In the genomic region with DNA sequence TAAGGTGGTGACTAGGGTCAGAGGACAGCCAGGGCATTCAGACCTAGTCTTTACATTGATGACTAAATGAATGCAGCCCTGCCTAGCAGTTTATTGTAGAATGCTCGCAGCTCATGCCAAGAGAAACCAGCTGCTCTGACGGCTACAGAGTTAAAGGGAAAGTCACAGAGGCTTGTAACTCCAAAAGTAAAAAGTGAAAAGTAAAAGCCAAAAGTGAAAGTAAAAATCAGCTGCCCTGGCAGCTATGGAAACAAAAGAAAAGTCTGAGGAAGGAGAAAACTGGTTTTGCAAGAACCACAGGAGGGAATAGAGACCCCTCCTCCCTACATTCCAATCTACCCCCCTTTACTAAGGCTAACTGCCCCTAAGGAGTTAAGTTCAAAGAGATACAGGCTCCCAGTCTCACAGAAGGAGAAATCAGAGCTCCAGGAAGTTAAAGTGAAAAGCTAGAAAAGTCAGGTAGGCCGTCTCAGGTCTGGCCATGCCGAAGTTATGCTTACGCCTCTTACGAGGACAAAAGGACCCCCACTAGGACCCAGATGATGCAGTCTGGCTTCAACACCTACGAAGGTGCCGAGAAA, we compare ENCODE assay signal across 8 cellular contexts. TPM values are rescaled to one million over a fixed set of nuclear protein-coding genes. Genes with fewer than 3 reads are reported as not detected.
A peak's percentile ranks its signal among the peaks of the same experiment; 100 is the strongest.
DNase-seq lines count a peak whose midpoint lies in the region; ATAC-seq and TF ChIP-seq lines count a peak whose summit lies in the region.

No MANE protein-coding gene starts in this region.

- H3K4me3 ChIP-seq in lung = no peak overlapping the region
- peak overlapping the region; percentile 46 for H3K4me3 ChIP-seq in upper lobe of right lung

- intact Hi-C loops in upper lobe of right lung (cut with DNase I) = no loop called here

- CTCF ChIA-PET in activated naive CD4-positive, alpha-beta T cell treated with anti-CD3 and anti-CD28 coated beads, Interleukin-2, amount 10 ng/mL, durations not matched to agents 7 days and 5 days (lab: Charles Lee) = interaction anchor here (2.5 kb wide), 1 partner anchor 117 kb away, joined by 6 read pairs; no protein-coding TSS in a partner anchor

- WGBS in lung, 2 donors = 6 to 29% methylated on average over 8 of the region's 8 CpGs

- H3K4me1 Mint-ChIP-seq in activated naive CD4-positive, alpha-beta T cell treated with anti-CD3 and anti-CD28 coated beads, Interleukin-2, amount 10 ng/mL, durations not matched to agents 7 days and 5 days = peaks cover 27% of the 10 kb centered on the region
- H3K4me1 Mint-ChIP-seq in chondrocyte (ENCODE audit: low read depth) = peaks cover 16% of the 10 kb centered on the region

- no peaks in the 10 kb centered on the region for H3K36me3 Mint-ChIP-seq in activated naive CD4-positive, alpha-beta T cell treated with anti-CD3 and anti-CD28 coated beads, Interleukin-2, amount 10 ng/mL, durations not matched to agents 7 days and 5 days
- no peaks in the 10 kb centered on the region for H3K36me3 Mint-ChIP-seq in chondrocyte (ENCODE audit: low read depth)

- peaks cover 0 to 2% of the 10 kb centered on the region in 2 donors for H3K4me1 ChIP-seq in lung (ENCODE audit: control insufficient read depth in 2 of 2, insufficient read depth in 2 of 2, low read length in 2 of 2)
- H3K4me1 ChIP-seq in upper lobe of right lung = no peaks in the 10 kb centered on the region

- peaks cover 7% of the 10 kb centered on the region for H3K27me3 Mint-ChIP-seq in activated naive CD4-positive, alpha-beta T cell treated with anti-CD3 and anti-CD28 coated beads, Interleukin-2, amount 10 ng/mL, durations not matched to agents 7 days and 5 days
- no peaks in the 10 kb centered on the region for H3K27me3 Mint-ChIP-seq in chondrocyte (ENCODE audit: low read depth)

- H3K9me3 ChIP-seq in lung (ENCODE audit: control insufficient read depth in 2 of 2, insufficient read depth in 1 of 2, low read length in 1 of 2) (no peaks in the 10 kb centered on the region), upper lobe of right lung (no peaks in the 10 kb centered on the region)

- H3K27ac ChIP-seq in lung (ENCODE audit: low read depth in 1 of 2, low read length in 1 of 2) (peak overlapping the region; percentile 14 to 74), upper lobe of right lung (peak overlapping the region; percentile 78)

- peak overlapping the region; percentile 95 for H3K27ac Mint-ChIP-seq in activated naive CD4-positive, alpha-beta T cell treated with anti-CD3 and anti-CD28 coated beads, Interleukin-2, amount 10 ng/mL, durations not matched to agents 7 days and 5 days
- peak overlapping the region; percentile 63 for H3K27ac Mint-ChIP-seq in chondrocyte (ENCODE audit: unreplicated experiment)

- no peaks in the 10 kb centered on the region for H3K36me3 ChIP-seq in lung (ENCODE audit: control insufficient read depth in 2 of 2, insufficient read depth in 2 of 2, low read length in 2 of 2)
- no peaks in the 10 kb centered on the region for H3K36me3 ChIP-seq in upper lobe of right lung

- TF ChIP-seq CTCF in chondrocyte (IDR thresholded peaks at IDR 0.05) (no peak), lung (IDR thresholded peaks at IDR 0.05; ENCODE audit: control extremely low read depth, extremely low read depth) (no peak), upper lobe of right lung (IDR thresholded peaks at IDR 0.05) (no peak)

- ATAC-seq in lung (ENCODE audit: insufficient read depth, low FRiP score) = no peak
- no peak for ATAC-seq in upper lobe of right lung
- ATAC-seq in HG02798 (IDR thresholded peaks at IDR 0.05; ENCODE audit: poor library complexity, unreplicated experiment) = no peak

- peak overlapping the region; percentile 64 for H3K4me3 Mint-ChIP-seq in activated naive CD4-positive, alpha-beta T cell treated with anti-CD3 and anti-CD28 coated beads, Interleukin-2, amount 10 ng/mL, durations not matched to agents 7 days and 5 days
- peak overlapping the region; percentile 59 for H3K4me3 Mint-ChIP-seq in chondrocyte (ENCODE audit: unreplicated experiment)

- no peaks in the 10 kb centered on the region for H3K9me3 Mint-ChIP-seq in activated naive CD4-positive, alpha-beta T cell treated with anti-CD3 and anti-CD28 coated beads, Interleukin-2, amount 10 ng/mL, durations not matched to agents 7 days and 5 days
- H3K9me3 Mint-ChIP-seq in chondrocyte (ENCODE audit: low read depth) = peaks cover 15% of the 10 kb centered on the region

- DNase-seq in activated naive CD4-positive, alpha-beta T cell treated with anti-CD3 and anti-CD28 coated beads, Interleukin-2, amount 10 ng/mL, durations not matched to agents 7 days and 5 days = peak; percentile 25
- DNase-seq in activated naive CD4-positive, alpha-beta T cell treated with anti-CD3 and anti-CD28 coated beads, Interleukin-2, amount 50 U/mL, for 16 hours = no peak
- DNase-seq in chondrocyte (ENCODE audit: low spot score) = no peak
- DNase-seq in lung (ENCODE audit: low spot score) = no peak
- no peak for DNase-seq in upper lobe of right lung
- DNase-seq in D341Med (ENCODE audit: low spot score) = no peak
- DNase-seq in NCI-H2081 (lab: John Stamatoyannopoulos, UW) = no peak

- no peaks in the 10 kb centered on the region for H3K27me3 ChIP-seq in lung (ENCODE audit: control insufficient read depth, insufficient read depth)
- H3K27me3 ChIP-seq in upper lobe of right lung = no peaks in the 10 kb centered on the region

RNA-seq across cellular contexts. Expression of a gene that starts 6.0 kb away (rescaled TPM):
- total RNA-seq in chondrocyte (not detected in 3 replicates), lung (not detected), upper lobe of right lung (not detected)
- not detected for polyA plus RNA-seq in lung

RNA-seq across cellular contexts. Expression of a gene that starts 12.3 kb away (rescaled TPM):
- not detected in 3 replicates for total RNA-seq in chondrocyte
- not detected for total RNA-seq in lung
- not detected for polyA plus RNA-seq in lung
- total RNA-seq in upper lobe of right lung = not detected

RNA-seq across cellular contexts. Expression of a gene that starts 21.9 kb away (rescaled TPM):
- total RNA-seq in chondrocyte (not detected in 3 replicates), lung (not detected), upper lobe of right lung (not detected)
- polyA plus RNA-seq in lung = not detected

RNA-seq across cellular contexts. Expression of a gene that starts 39.9 kb away (rescaled TPM):
- total RNA-seq in chondrocyte = 6.6 to 15.0 TPM (median 8.0 TPM) in 3 replicates
- 1 to 10 TPM; 5.8 to 7.6 TPM for total RNA-seq in lung
- 1 to 10 TPM; 2.0 to 3.0 TPM for polyA plus RNA-seq in lung
- 6.0 TPM for total RNA-seq in upper lobe of right lung

RNA-seq across cellular contexts. Expression of a gene that starts 45.0 kb away (rescaled TPM):
- total RNA-seq in chondrocyte (0.12 to 0.28 TPM in 2 of 3 replicates, not detected in the other), lung (1 to 10 TPM in 1 of 2 donors, under 1 TPM in 1; 0.40 to 1.4 TPM), upper lobe of right lung (0.35 TPM)
- polyA plus RNA-seq in lung = under 1 TPM; 0.12 to 0.56 TPM
